24 cellular contexts compared by ENCODE assay signal in genomic region chr17:50536683-50537646, GRCh38. TPM values are rescaled to one million over a fixed set of nuclear protein-coding genes. Genes with fewer than 3 reads are reported as not detected.
"Had no signal": no experiment of that assay in that cellular context is flagged by ENCODE, and none has a peak within 500 bp of the region (broad histone marks: within the 10 kb centered on the region; RNA-seq: fewer than 3 reads in every experiment).

No MANE protein-coding gene starts in this region.

- H3K4me3 ChIP-seq: tibial nerve, vagina had no signal

- H3K9me3 ChIP-seq: tibial nerve, vagina had no signal

- ATAC-seq: activated CD4-positive, CD25-positive, alpha-beta regulatory T cell treated with anti-CD3 and anti-CD28 coated beads, Interleukin-2, amount 50 U/mL, for 24 hours; activated naive CD8-positive, alpha-beta T cell treated with anti-CD3 and anti-CD28 coated beads, Interleukin-2, amount 50 U/mL, for 24 hours; left cardiac atrium; naive thymus-derived CD8-positive, alpha-beta T cell had no signal

- H3K36me3 ChIP-seq: tibial nerve had no signal

- H3K27ac ChIP-seq: tibial nerve, vagina had no signal

- DNase-seq: activated CD8-positive, alpha-beta memory T cell treated with anti-CD3 and anti-CD28 coated beads for 24 hours; activated CD8-positive, alpha-beta memory T cell treated with anti-CD3 and anti-CD28 coated beads, Interleukin-2, amount 50 U/mL, for 48 hours; activated effector memory CD4-positive, alpha-beta T cell treated with Interleukin-2 at 50 U/mL for 16 hours; activated naive CD4-positive, alpha-beta T cell treated with anti-CD3 and anti-CD28 coated beads, Interleukin-2, amount 10 ng/mL, durations not matched to agents 7 days and 5 days; activated naive CD8-positive, alpha-beta T cell treated with anti-CD3 and anti-CD28 coated beads, Interleukin-2, amount 50 U/mL, for 24 hours; activated T-cell treated with anti-CD3 and anti-CD28 coated beads, Interleukin-2, amount 50 U/mL, for 48 hours; anterior cingulate cortex; caudate nucleus; foreskin fibroblast; left cardiac atrium; mesendoderm; naive thymus-derived CD8-positive, alpha-beta T cell; nucleus accumbens; retina; stimulated activated CD4-positive, alpha-beta T cell treated with anti-CD3 and anti-CD28 coated beads, Interleukin-12 subunit alpha, Interleukin-12 subunit beta, amount 100 ng/mL, for 4 hours; stimulated activated CD4-positive, alpha-beta T cell treated with anti-CD3 and anti-CD28 coated beads, Interleukin-1b, Interleukin-23, amount 100 ng/mL, for 48 hours; stimulated activated naive CD4-positive, alpha-beta T cell treated with Interleukin-2 at 50 U/mL for 16 hours; substantia nigra; T-helper 9 cell had no signal

RNA-seq across cellular contexts. Expression of gene EPN3, which starts 4.4 kb away (rescaled TPM):
- total RNA-seq: naive thymus-derived CD8-positive, alpha-beta T cell had no signal
- polyA plus RNA-seq: naive thymus-derived CD8-positive, alpha-beta T cell had no signal

RNA-seq across cellular contexts. Expression of gene CACNA1G, which starts 23.6 kb away (rescaled TPM):
- total RNA-seq: dermis microvascular lymphatic vessel endothelial cell, glomerular endothelial cell had no signal
- polyA plus RNA-seq: naive thymus-derived CD8-positive, alpha-beta T cell had no signal

RNA-seq across cellular contexts. Expression of gene MYCBPAP, which starts 28.7 kb away (rescaled TPM):
- total RNA-seq: vagina had no signal
